In the genomic region with DNA sequence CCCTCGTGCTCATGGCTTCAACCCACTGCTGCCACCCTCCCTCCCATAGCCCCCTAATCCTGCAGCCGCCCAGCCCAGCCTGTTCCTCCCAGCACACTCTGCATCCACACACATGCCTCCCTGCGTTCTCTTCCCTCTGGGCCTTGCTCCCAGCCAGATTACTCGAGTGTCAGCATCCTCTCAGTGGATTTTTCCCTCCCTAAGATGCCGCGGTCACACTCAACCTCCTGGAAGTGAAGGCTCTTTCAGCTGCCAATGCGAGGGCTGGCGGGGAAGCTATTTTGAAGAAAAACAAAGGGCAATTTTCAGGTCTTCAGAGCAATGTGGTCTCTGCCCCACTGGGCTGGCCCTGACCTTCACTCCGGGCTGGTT, we compare ENCODE assay signal across 17 cellular contexts. TPM values are rescaled to one million over a fixed set of nuclear protein-coding genes. Genes with fewer than 3 reads are reported as not detected.
DNase-seq lines count a peak whose midpoint lies in the region; ATAC-seq and TF ChIP-seq lines count a peak whose summit lies in the region.
"Had no signal": no experiment of that assay in that cellular context is flagged by ENCODE, and none has a peak within 500 bp of the region (broad histone marks: within the 10 kb centered on the region; RNA-seq: fewer than 3 reads in every experiment).

No MANE protein-coding gene starts in this region.

- peaks cover 12% of the 10 kb centered on the region for H3K36me3 Mint-ChIP-seq in stimulated activated naive CD8-positive, alpha-beta T cell treated with anti-CD3 and anti-CD28 coated beads, Interleukin-15, Interleukin-2, amounts not matched to agents 100 ng/mL and 50 ng/mL, for 24 hours (ENCODE audit: low read depth)
- peaks cover 2% of the 10 kb centered on the region for H3K36me3 Mint-ChIP-seq in neural progenitor cell

- H3K4me3 ChIP-seq in neural progenitor cell: no peak overlapping the region
- H3K4me3 ChIP-seq: BLaER1 treated with 17β-estradiol and CSF1 and Interleukin-3, amounts not matched to agents 10 nM and 100 nM; HAP-1 had no signal

- TF ChIP-seq CTCF in neural progenitor cell (IDR thresholded peaks at IDR 0.05): no peak

- H3K27ac ChIP-seq in neural progenitor cell: no peak overlapping the region
- H3K27ac ChIP-seq: BLaER1 treated with 17β-estradiol and CSF1 and Interleukin-3, amounts not matched to agents 10 nM and 100 nM had no signal

- no peak for ATAC-seq in stimulated activated naive CD8-positive, alpha-beta T cell treated with anti-CD3 and anti-CD28 coated beads, Interleukin-15, Interleukin-2, amounts not matched to agents 100 U/mL and 50 U/mL, for 24 hours
- no peak for ATAC-seq in HG02938 (IDR thresholded peaks at IDR 0.05; ENCODE audit: unreplicated experiment)
- no peak for ATAC-seq in HG03095 (IDR thresholded peaks at IDR 0.05; ENCODE audit: unreplicated experiment)

- H3K9me3 ChIP-seq in neural progenitor cell (ENCODE audit: low read depth): no peaks in the 10 kb centered on the region
- H3K9me3 ChIP-seq: HAP-1 had no signal

- H2AFZ ChIP-seq in neural progenitor cell (replicated peaks): no peak overlapping the region

- H3K27me3 ChIP-seq in neural progenitor cell: no peaks in the 10 kb centered on the region
- H3K27me3 ChIP-seq: BLaER1 treated with 17β-estradiol and CSF1 and Interleukin-3, amounts not matched to agents 10 nM and 100 nM had no signal

- no peaks in the 10 kb centered on the region for H3K36me3 ChIP-seq in neural progenitor cell
- H3K36me3 ChIP-seq: HAP-1 had no signal

- DNase-seq in stimulated activated naive CD8-positive, alpha-beta T cell treated with anti-CD3 and anti-CD28 coated beads, Interleukin-15, Interleukin-2, amounts not matched to agents 100 U/mL and 50 U/mL, for 24 hours: no peak
- DNase-seq in brain pericyte (ENCODE audit: low read depth, low spot score) (peak; percentile 25), neural progenitor cell (ENCODE audit: low spot score) (no peak), hypothalamus (lab: John Stamatoyannopoulos, UW) (no peak)
- DNase-seq: 8988T; AML-193; CD4-positive, CD25-positive, alpha-beta regulatory T cell; DMS 273 treated with DMSO at 0.1 percent for 48 hours; GOT3; IMR-90; KBM-7 had no signal

- H4K20me1 ChIP-seq in neural progenitor cell (ENCODE audit: low read depth): no peaks in the 10 kb centered on the region

- no peaks in the 10 kb centered on the region for H3K79me2 ChIP-seq in neural progenitor cell (ENCODE audit: low read depth)

- no peak overlapping the region for H3K4me3 Mint-ChIP-seq in stimulated activated naive CD8-positive, alpha-beta T cell treated with anti-CD3 and anti-CD28 coated beads, Interleukin-15, Interleukin-2, amounts not matched to agents 100 ng/mL and 50 ng/mL, for 24 hours
- no peak overlapping the region for H3K4me3 Mint-ChIP-seq in neural progenitor cell
- H3K4me3 Mint-ChIP-seq: CD4-positive, CD25-positive, alpha-beta regulatory T cell had no signal

- no peaks in the 10 kb centered on the region for H3F3A ChIP-seq in neural progenitor cell (ENCODE audit: low read depth)

- H3K9me3 Mint-ChIP-seq in stimulated activated naive CD8-positive, alpha-beta T cell treated with anti-CD3 and anti-CD28 coated beads, Interleukin-15, Interleukin-2, amounts not matched to agents 100 ng/mL and 50 ng/mL, for 24 hours: no peaks in the 10 kb centered on the region
- H3K9me3 Mint-ChIP-seq in neural progenitor cell: no peaks in the 10 kb centered on the region

- H3K27me3 Mint-ChIP-seq in stimulated activated naive CD8-positive, alpha-beta T cell treated with anti-CD3 and anti-CD28 coated beads, Interleukin-15, Interleukin-2, amounts not matched to agents 100 ng/mL and 50 ng/mL, for 24 hours: no peaks in the 10 kb centered on the region
- peaks cover 2% of the 10 kb centered on the region for H3K27me3 Mint-ChIP-seq in neural progenitor cell (ENCODE audit: insufficient read depth, low read depth)
- H3K27me3 Mint-ChIP-seq: CD4-positive, CD25-positive, alpha-beta regulatory T cell had no signal

- H3K4me1 Mint-ChIP-seq in stimulated activated naive CD8-positive, alpha-beta T cell treated with anti-CD3 and anti-CD28 coated beads, Interleukin-15, Interleukin-2, amounts not matched to agents 100 ng/mL and 50 ng/mL, for 24 hours (ENCODE audit: low read depth): peaks cover 17% of the 10 kb centered on the region
- peaks cover 41% of the 10 kb centered on the region for H3K4me1 Mint-ChIP-seq in neural progenitor cell

- peak overlapping the region; percentile 40 for H3K27ac Mint-ChIP-seq in stimulated activated naive CD8-positive, alpha-beta T cell treated with anti-CD3 and anti-CD28 coated beads, Interleukin-15, Interleukin-2, amounts not matched to agents 100 ng/mL and 50 ng/mL, for 24 hours
- peak overlapping the region; percentile 79 for H3K27ac Mint-ChIP-seq in neural progenitor cell
- H3K27ac Mint-ChIP-seq: CD4-positive, CD25-positive, alpha-beta regulatory T cell had no signal

- no peak overlapping the region for H3K4me2 ChIP-seq in neural progenitor cell

- no peak overlapping the region for H3K9ac ChIP-seq in neural progenitor cell
- H3K9ac ChIP-seq: BLaER1 treated with 17β-estradiol and CSF1 and Interleukin-3, amounts not matched to agents 10 nM and 100 nM had no signal

- no peaks in the 10 kb centered on the region for H3K4me1 ChIP-seq in neural progenitor cell
- H3K4me1 ChIP-seq: HAP-1 had no signal

RNA-seq across cellular contexts. Expression of a gene that starts 23.2 kb away (rescaled TPM):
- not detected in 2 replicates for total RNA-seq in neural progenitor cell (ENCODE audit: low replicate concordance)
- total RNA-seq: CD4-positive, CD25-positive, alpha-beta regulatory T cell; G401; IMR-90 had no signal
